Comparison of ENCODE assay signal across 8 cellular contexts in the genomic region with DNA sequence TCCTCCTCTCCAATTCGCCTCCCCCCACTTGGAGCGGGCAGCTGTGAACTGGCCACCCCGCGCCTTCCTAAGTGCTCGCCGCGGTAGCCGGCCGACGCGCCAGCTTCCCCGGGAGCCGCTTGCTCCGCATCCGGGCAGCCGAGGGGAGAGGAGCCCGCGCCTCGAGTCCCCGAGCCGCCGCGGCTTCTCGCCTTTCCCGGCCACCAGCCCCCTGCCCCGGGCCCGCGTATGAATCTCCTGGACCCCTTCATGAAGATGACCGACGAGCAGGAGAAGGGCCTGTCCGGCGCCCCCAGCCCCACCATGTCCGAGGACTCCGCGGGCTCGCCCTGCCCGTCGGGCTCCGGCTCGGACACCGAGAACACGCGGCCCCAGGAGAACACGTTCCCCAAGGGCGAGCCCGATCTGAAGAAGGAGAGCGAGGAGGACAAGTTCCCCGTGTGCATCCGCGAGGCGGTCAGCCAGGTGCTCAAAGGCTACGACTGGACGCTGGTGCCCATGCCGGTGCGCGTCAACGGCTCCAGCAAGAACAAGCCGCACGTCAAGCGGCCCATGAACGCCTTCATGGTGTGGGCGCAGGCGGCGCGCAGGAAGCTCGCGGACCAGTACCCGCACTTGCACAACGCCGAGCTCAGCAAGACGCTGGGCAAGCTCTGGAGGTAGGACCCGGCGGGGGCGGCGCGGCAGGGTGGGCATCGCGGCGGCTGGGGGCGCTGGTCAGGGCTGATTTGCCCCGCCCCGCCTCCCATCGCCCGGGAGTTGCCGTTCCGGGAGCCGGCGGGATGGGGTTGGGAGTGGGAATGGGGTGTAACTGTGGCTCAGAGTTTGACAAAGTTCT. TPM values are rescaled to one million over a fixed set of nuclear protein-coding genes. Genes with fewer than 3 reads are reported as not detected.
DNase-seq lines count a peak whose midpoint lies in the region; ATAC-seq, FAIRE-seq and TF ChIP-seq lines count a peak whose summit lies in the region.

No MANE protein-coding gene starts in this region.

- TSS peak; percentile 20 for BruUV-seq in Calu3 (replicated peaks; lab: Mats Ljungman, UMichigan)

- peak; percentile 7 for ATAC-seq in GM21447 (IDR thresholded peaks at IDR 0.05; ENCODE audit: unreplicated experiment)
- no peak for ATAC-seq in memory B cell (ENCODE audit: low read depth)
- ATAC-seq in GM21528 (IDR thresholded peaks at IDR 0.05; ENCODE audit: low FRiP score, unreplicated experiment): no peak

- H3K27me3 Mint-ChIP-seq in Calu3 (ENCODE audit: unreplicated experiment) (peaks cover 47% of the 10 kb centered on the region), memory B cell (peaks cover 27% of the 10 kb centered on the region)

- peaks cover 9% of the 10 kb centered on the region for H3K36me3 ChIP-seq in MG63
- no peaks in the 10 kb centered on the region for H3K36me3 ChIP-seq in colonic mucosa

- peak overlapping the region; percentile 74 to 76 for H3K9ac ChIP-seq in colonic mucosa (ENCODE audit: low read depth in 2 of 2, low read length in 2 of 2)

- H3K36me3 Mint-ChIP-seq in Calu3 (ENCODE audit: insufficient read depth, unreplicated experiment) (peaks cover 88% of the 10 kb centered on the region), memory B cell (peaks cover 2% of the 10 kb centered on the region)

- H3K27ac ChIP-seq in colonic mucosa: peak overlapping the region; percentile 84

- H3K9me3 ChIP-seq in MG63 (no peaks in the 10 kb centered on the region), colonic mucosa (no peaks in the 10 kb centered on the region)

- H3K4me3 ChIP-seq in MG63: peak overlapping the region; percentile 69
- H3K4me3 ChIP-seq in colonic mucosa: peak overlapping the region; percentile 74

- peak overlapping the region; percentile 90 for H3K4me3 Mint-ChIP-seq in Calu3 (ENCODE audit: low read depth, unreplicated experiment)
- H3K4me3 Mint-ChIP-seq in memory B cell: peak overlapping the region; percentile 64

- peaks cover 25% of the 10 kb centered on the region for H3K4me1 Mint-ChIP-seq in Calu3 (ENCODE audit: low read depth, unreplicated experiment)
- peaks cover 7% of the 10 kb centered on the region for H3K4me1 Mint-ChIP-seq in memory B cell

- CTCF ChIA-PET in Calu3 (lab: Charles Lee): interaction anchor here (0.6 to 1.1 kb wide), 9 partner anchors 162 to 1354 kb away, joined by 3 to 7 read pairs (median 4); no protein-coding TSS in a partner anchor

- H3K9me3 Mint-ChIP-seq in Calu3 (ENCODE audit: low read depth, unreplicated experiment): no peaks in the 10 kb centered on the region
- H3K9me3 Mint-ChIP-seq in memory B cell: peaks cover 2% of the 10 kb centered on the region

- H3K27me3 ChIP-seq in MG63 (peaks cover 5% of the 10 kb centered on the region), colonic mucosa (peaks cover 25% of the 10 kb centered on the region)

- FAIRE-seq in urothelium cell line (lab: Jason Lieb, UNC): peak; percentile 82

- no peak for TF ChIP-seq POLR2A in erythroblast (IDR thresholded peaks at IDR 0.05; ENCODE audit: low read length)

- intact Hi-C loops in Calu3 (cut with micrococcal nuclease; ENCODE audit: unreplicated experiment) (no loop called here), colonic mucosa (cut with DNase I) (loop anchor here (5.0 kb wide), 1 partner anchor 306 kb away; no protein-coding TSS in a partner anchor)

- TF ChIP-seq CTCF in Calu3 (IDR thresholded peaks at IDR 0.05; ENCODE audit: unreplicated experiment) (no peak), colonic mucosa (IDR thresholded peaks at IDR 0.05) (no peak)

- H3K4me1 ChIP-seq in colonic mucosa: no peaks in the 10 kb centered on the region

- peak overlapping the region; percentile 97 for H3K27ac Mint-ChIP-seq in Calu3 (ENCODE audit: unreplicated experiment)
- H3K27ac Mint-ChIP-seq in memory B cell: no peak overlapping the region

- peak; percentile 53 for DNase-seq in Calu3
- peak; percentile 63 for DNase-seq in MG63
- peak; percentile 58 for DNase-seq in colonic mucosa
- no peak for DNase-seq in memory B cell (ENCODE audit: low spot score in 2 of 2)
- DNase-seq in urothelium cell line (ENCODE audit: low spot score): peak; percentile 74
- no peak for DNase-seq in erythroblast (lab: John Stamatoyannopoulos, UW)

RNA-seq across cellular contexts. Expression of gene SOX9, which starts 0.6 kb away (rescaled TPM):
- total RNA-seq in Calu3 (2022) (173 and 210 TPM in 2 replicates), colonic mucosa (10 to 100 TPM; 52.3 to 74.2 TPM)
- 0.82 and 3.0 TPM in 2 replicates for total RNA-seq in MG63 (2014; rRNA removed; shearing (Covaris generic); ENCODE audit: low replicate concordance)

Comparison
In these comparisons a context has a peak if more than half of its experiments do, and no peak if none do; other contexts are left out.
1. DNase-seq: peak in Calu3 (single experiment), MG63 (single experiment), colonic mucosa (single experiment) and urothelium cell line (single experiment); none in memory B cell (0 of 2) and erythroblast (0 of 2).
2. RNA of gene SOX9, which starts 0.6 kb away (total RNA-seq): 173 to 210 TPM in Calu3 and 52.3 to 74.2 TPM in colonic mucosa; 0.82 to 3.0 TPM in MG63; every median in the first group is over 10 times any median in the second.